Comparison of ENCODE assay signal across 8 cellular contexts in genomic region chr22:30424471-30425326, GRCh38. TPM values are rescaled to one million over a fixed set of nuclear protein-coding genes. Genes with fewer than 3 reads are reported as not detected.
DNase-seq lines count a peak whose midpoint lies in the region; TF ChIP-seq lines count a peak whose summit lies in the region.

No MANE protein-coding gene starts in this region.

- peak overlapping the region; percentile 95 for H3K4me3 Mint-ChIP-seq in activated T-helper 2 cell treated with anti-CD3 and anti-CD28 coated beads, Interferon-gamma antibody, Interleukin-2, Interleukin-4, amounts not matched to agents 10 μg/mL and 5 μg/mL and 100 μg/mL, durations not matched to agents 14 hours and 24 hours and 36 hours (ENCODE audit: low read depth)

- peaks cover 55% of the 10 kb centered on the region for H3K4me1 Mint-ChIP-seq in activated T-helper 2 cell treated with anti-CD3 and anti-CD28 coated beads, Interferon-gamma antibody, Interleukin-2, Interleukin-4, amounts not matched to agents 10 μg/mL and 5 μg/mL and 100 μg/mL, durations not matched to agents 14 hours and 24 hours and 36 hours (ENCODE audit: low read depth)

- peak overlapping the region; percentile 63 for H2AFZ ChIP-seq in smooth muscle cell (ENCODE audit: low read depth)

- peak overlapping the region; percentile 87 for H3K4me2 ChIP-seq in smooth muscle cell

- H3K36me3 ChIP-seq in HUES48 (ENCODE audit: control insufficient read depth, insufficient read depth, low read length) (peaks cover 36% of the 10 kb centered on the region), iPS-15b (ENCODE audit: control insufficient read depth, insufficient read depth, low read length) (peaks cover 11% of the 10 kb centered on the region), smooth muscle cell (ENCODE audit: low read depth) (no peaks in the 10 kb centered on the region)

- no peaks in the 10 kb centered on the region for H3K27me3 Mint-ChIP-seq in activated T-helper 2 cell treated with anti-CD3 and anti-CD28 coated beads, Interferon-gamma antibody, Interleukin-2, Interleukin-4, amounts not matched to agents 10 μg/mL and 5 μg/mL and 100 μg/mL, durations not matched to agents 14 hours and 24 hours and 36 hours (ENCODE audit: low read depth)

- no peaks in the 10 kb centered on the region for H3K79me2 ChIP-seq in smooth muscle cell (ENCODE audit: low read depth)

- no peak for TF ChIP-seq CTCF in smooth muscle cell (IDR thresholded peaks at IDR 0.05; ENCODE audit: borderline replicate concordance, insufficient read depth, poor library complexity, severe bottlenecking)

- no peaks in the 10 kb centered on the region for H3K9me3 Mint-ChIP-seq in activated T-helper 2 cell treated with anti-CD3 and anti-CD28 coated beads, Interferon-gamma antibody, Interleukin-2, Interleukin-4, amounts not matched to agents 10 μg/mL and 5 μg/mL and 100 μg/mL, durations not matched to agents 14 hours and 24 hours and 36 hours

- H3K27me3 ChIP-seq in HUES48 (ENCODE audit: control insufficient read depth, insufficient read depth, low read length) (no peaks in the 10 kb centered on the region), iPS-15b (ENCODE audit: control insufficient read depth, insufficient read depth, low read length) (no peaks in the 10 kb centered on the region), smooth muscle cell (ENCODE audit: low read depth) (no peaks in the 10 kb centered on the region)

- intact Hi-C loops in activated T-helper 2 cell treated with anti-CD3 and anti-CD28 coated beads, Interferon-gamma antibody, Interleukin-2, Interleukin-4, amounts not matched to agents 10 μg/mL and 5 μg/mL and 100 μg/mL, durations not matched to agents 14 hours and 24 hours and 36 hours (cut with micrococcal nuclease) = loop anchor here (1.0 to 10.0 kb wide), 11 partner anchors 11 to 870 kb away; partner anchors contain the start of genes ASCC2, CASTOR1, PES1 and PIK3IP1
- intact Hi-C loops in posterior vena cava (cut with DNase I) = no loop called here

- peaks cover 60% of the 10 kb centered on the region for H3K36me3 Mint-ChIP-seq in activated T-helper 2 cell treated with anti-CD3 and anti-CD28 coated beads, Interferon-gamma antibody, Interleukin-2, Interleukin-4, amounts not matched to agents 10 μg/mL and 5 μg/mL and 100 μg/mL, durations not matched to agents 14 hours and 24 hours and 36 hours (ENCODE audit: low read depth)

- peaks cover 20% of the 10 kb centered on the region for H3F3A ChIP-seq in smooth muscle cell (ENCODE audit: low read depth)

- no peaks in the 10 kb centered on the region for H4K20me1 ChIP-seq in smooth muscle cell (ENCODE audit: low read depth)

- WGBS in smooth muscle cell (ENCODE audit: low lambda C conversion rate) = 42% methylated on average over 21 of the region's 21 CpGs

- H3K27ac Mint-ChIP-seq in activated T-helper 2 cell treated with anti-CD3 and anti-CD28 coated beads, Interferon-gamma antibody, Interleukin-2, Interleukin-4, amounts not matched to agents 10 μg/mL and 5 μg/mL and 100 μg/mL, durations not matched to agents 14 hours and 24 hours and 36 hours = peak overlapping the region; percentile 99

- no peak overlapping the region for H3K9ac ChIP-seq in HUES48 (ENCODE audit: low read depth, low read length)
- peak overlapping the region; percentile 42 for H3K9ac ChIP-seq in iPS-15b (ENCODE audit: low read depth, low read length)
- H3K9ac ChIP-seq in smooth muscle cell (ENCODE audit: low read depth) = peak overlapping the region; percentile 61

- peaks cover 15% of the 10 kb centered on the region; the same call in 1 of the 2 replicates for H3K4me1 ChIP-seq in HUES48 (ENCODE audit: control insufficient read depth, insufficient read depth, low read length)
- H3K4me1 ChIP-seq in iPS-15b (ENCODE audit: control insufficient read depth, insufficient read depth, low read length) = peaks cover 9% of the 10 kb centered on the region
- peaks cover 23% of the 10 kb centered on the region for H3K4me1 ChIP-seq in smooth muscle cell (ENCODE audit: low read depth)

- H3K9me3 ChIP-seq in HUES48 (ENCODE audit: control insufficient read depth, insufficient read depth, low read length) = no peaks in the 10 kb centered on the region
- no peaks in the 10 kb centered on the region for H3K9me3 ChIP-seq in iPS-15b (ENCODE audit: control insufficient read depth, insufficient read depth, low read length)
- no peaks in the 10 kb centered on the region for H3K9me3 ChIP-seq in smooth muscle cell (replicated peaks; ENCODE audit: low read depth)

- peak; percentile 27 for DNase-seq in COLO668 (lab: John Stamatoyannopoulos, UW; ENCODE audit: unreplicated experiment)
- DNase-seq in activated T-helper 2 cell treated with anti-CD3 and anti-CD28 coated beads, Interferon-gamma antibody, Interleukin-2, Interleukin-4, amounts not matched to agents 10 μg/mL and 5 μg/mL and 100 μg/mL, durations not matched to agents 14 hours and 24 hours and 36 hours (ENCODE audit: low spot score) = peak; percentile 37
- DNase-seq in smooth muscle cell (lab: John Stamatoyannopoulos, UW; ENCODE audit: unreplicated experiment) = no peak
- no peak for DNase-seq in posterior vena cava (ENCODE audit: low spot score)
- DNase-seq in ureter (ENCODE audit: low spot score) = no peak
- DNase-seq in NCI-H345 (lab: John Stamatoyannopoulos, UW) = no peak

- H3K4me3 ChIP-seq in HUES48 (ENCODE audit: low read depth, low read length) (peak overlapping the region; percentile 69), iPS-15b (ENCODE audit: low read depth, low read length) (peak overlapping the region; percentile 88), smooth muscle cell (peak overlapping the region; percentile 57)

- H3K27ac ChIP-seq in HUES48 (ENCODE audit: low read depth, low read length) = peak overlapping the region; percentile 99
- H3K27ac ChIP-seq in smooth muscle cell (ENCODE audit: low read depth) = peak overlapping the region; percentile 98

RNA-seq across cellular contexts. Expression of gene MTFP1, which starts 0.9 kb away (rescaled TPM):
- total RNA-seq in activated T-helper 2 cell treated with anti-CD3 and anti-CD28 coated beads, Interferon-gamma antibody, Interleukin-2, Interleukin-4, amounts not matched to agents 10 μg/mL and 5 μg/mL and 100 μg/mL, durations not matched to agents 14 hours and 24 hours and 36 hours = 72.2 and 77.3 TPM in 2 replicates
- total RNA-seq in smooth muscle cell (14.3 and 14.4 TPM in 2 replicates), posterior vena cava (1 to 10 TPM; 3.5 to 3.7 TPM), ureter (9.1 TPM)
- polyA plus RNA-seq in smooth muscle cell = 30.9 and 31.3 TPM in 2 replicates

RNA-seq across cellular contexts. Expression of gene SEC14L2, which starts 27.9 kb away (rescaled TPM):
- 32.7 and 36.2 TPM in 2 replicates for total RNA-seq in activated T-helper 2 cell treated with anti-CD3 and anti-CD28 coated beads, Interferon-gamma antibody, Interleukin-2, Interleukin-4, amounts not matched to agents 10 μg/mL and 5 μg/mL and 100 μg/mL, durations not matched to agents 14 hours and 24 hours and 36 hours
- 7.9 and 15.1 TPM in 2 replicates for total RNA-seq in smooth muscle cell
- 8.0 and 8.2 TPM in 2 replicates for polyA plus RNA-seq in smooth muscle cell
- total RNA-seq in posterior vena cava = 10 to 100 TPM in 1 of 2 donors, 1 to 10 TPM in 1; 8.0 to 10.9 TPM
- 5.8 TPM for total RNA-seq in ureter

RNA-seq across cellular contexts. Expression of gene RNF215, which starts 37.5 kb away (rescaled TPM):
- 17.2 and 19.3 TPM in 2 replicates for total RNA-seq in activated T-helper 2 cell treated with anti-CD3 and anti-CD28 coated beads, Interferon-gamma antibody, Interleukin-2, Interleukin-4, amounts not matched to agents 10 μg/mL and 5 μg/mL and 100 μg/mL, durations not matched to agents 14 hours and 24 hours and 36 hours
- 11.6 and 21.2 TPM in 2 replicates for total RNA-seq in smooth muscle cell
- 3.4 and 5.9 TPM in 2 replicates for polyA plus RNA-seq in smooth muscle cell
- total RNA-seq in posterior vena cava = 10 to 100 TPM in 1 of 2 donors, 1 to 10 TPM in 1; 9.3 to 15.6 TPM
- total RNA-seq in ureter = 17.5 TPM

RNA-seq across cellular contexts. Expression of gene SEC14L3, which starts 47.1 kb away (rescaled TPM):
- total RNA-seq in activated T-helper 2 cell treated with anti-CD3 and anti-CD28 coated beads, Interferon-gamma antibody, Interleukin-2, Interleukin-4, amounts not matched to agents 10 μg/mL and 5 μg/mL and 100 μg/mL, durations not matched to agents 14 hours and 24 hours and 36 hours = not detected in 2 replicates
- total RNA-seq in smooth muscle cell (not detected in 2 replicates), posterior vena cava (not detected), ureter (not detected)
- 0.09 TPM in 1 of 2 replicates, not detected in the other for polyA plus RNA-seq in smooth muscle cell

Comparison
In these comparisons a context has a peak if more than half of its experiments do, and no peak if none do; other contexts are left out.
1. DNase-seq: peak in COLO668 (single experiment) and activated T-helper 2 cell treated with anti-CD3 and anti-CD28 coated beads, Interferon-gamma antibody, Interleukin-2, Interleukin-4, amounts not matched to agents 10 μg/mL and 5 μg/mL and 100 μg/mL, durations not matched to agents 14 hours and 24 hours and 36 hours (single experiment); none in smooth muscle cell (single experiment), posterior vena cava (single experiment), ureter (single experiment) and NCI-H345 (single experiment).
2. Peak in every context shown above with its lines, with median percentiles within 50 percentile points of each other: H3K4me3 ChIP-seq.